Comparison of ENCODE assay signal across 8 cellular contexts in the genomic region with DNA sequence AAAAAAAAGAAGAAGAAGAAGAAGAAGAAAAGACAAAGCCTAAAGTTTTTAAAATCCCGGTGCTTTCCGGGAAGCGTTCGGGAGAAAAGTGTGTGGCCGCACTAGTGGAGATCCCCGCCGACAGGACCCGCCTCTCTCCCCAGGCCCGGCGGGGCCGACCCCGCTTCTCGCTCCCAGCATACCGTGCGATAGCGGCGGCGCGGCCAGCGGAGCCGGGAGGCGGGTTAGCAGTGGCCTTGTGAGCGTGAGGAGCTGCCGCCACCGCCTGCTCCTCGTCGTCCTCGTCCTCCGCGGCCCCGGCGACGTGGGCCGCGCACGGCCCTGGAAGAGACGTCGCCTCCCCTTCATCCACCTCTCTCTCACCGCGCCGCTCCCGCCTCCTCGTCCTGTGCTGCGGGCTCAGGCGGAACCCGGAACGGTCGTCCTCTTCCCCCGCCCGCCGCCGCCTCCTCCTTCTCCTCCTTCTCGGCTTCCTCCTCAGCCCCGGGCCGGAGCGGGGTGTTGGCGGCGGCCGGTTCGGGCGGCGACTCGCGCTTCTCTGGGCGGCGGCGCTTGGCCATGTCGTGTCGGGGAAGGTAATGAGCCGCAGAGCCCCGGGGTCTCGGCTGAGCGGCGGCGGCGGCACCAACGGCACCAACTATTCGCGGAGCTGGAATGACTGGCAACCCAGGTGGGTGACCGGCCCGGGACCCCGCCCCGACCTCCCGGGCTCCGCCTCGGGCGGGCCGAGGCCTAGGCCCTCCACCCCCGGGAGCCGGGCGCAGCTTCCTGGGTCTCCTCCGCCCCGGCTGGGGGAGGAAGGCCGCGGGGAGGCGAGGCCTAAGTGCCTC.
DNase-seq lines count a peak whose midpoint lies in the region; TF ChIP-seq lines count a peak whose summit lies in the region.
"Not testable (repeated sequence)": the region's sequence is repeated elsewhere in the genome, so short reads cannot be mapped to it uniquely, and the experiment has no call there.

No MANE protein-coding gene starts in this region.

- not testable (repeated sequence) for H3K23me2 ChIP-seq in H9 (ENCODE audit: insufficient read length, low read depth, low read length, poor library complexity, severe bottlenecking)

- H3K4ac ChIP-seq in H9 (ENCODE audit: low read depth, low read length), result not testable (repeated sequence)

- H2BK120ac ChIP-seq in H9 (ENCODE audit: low read depth, low read length, poor library complexity, severe bottlenecking), result not testable (repeated sequence)

- not testable (repeated sequence) for H3K27me3 ChIP-seq in H9 (ENCODE audit: insufficient read depth, low read length); Loucy (ENCODE audit: insufficient read depth, low read length, poor library complexity, severe bottlenecking); neural cell (ENCODE audit: insufficient read depth, low read depth, low read length)

- H3T11ph ChIP-seq in H9 (ENCODE audit: low read length), result not testable (repeated sequence)

- not testable (repeated sequence) for TF ChIP-seq CTCF in H9 (conservative IDR thresholded peaks at IDR 0.05); Loucy (conservative IDR thresholded peaks at IDR 0.05; ENCODE audit: low read length); neural cell (IDR thresholded peaks at IDR 0.05; ENCODE audit: poor library complexity, severe bottlenecking)

- not testable (repeated sequence) for H3K56ac ChIP-seq in H9 (ENCODE audit: insufficient read length, low read depth, low read length)

- peak overlapping the region; percentile 93; the same call in 1 of the 2 replicates for H3K14ac ChIP-seq in H9 (ENCODE audit: insufficient read depth, low read length)

- H2BK5ac ChIP-seq in H9 (ENCODE audit: insufficient read length, low read length), result not testable (repeated sequence)

- not testable (repeated sequence) for H2AK5ac ChIP-seq in H9 (ENCODE audit: insufficient read length, low read length)

- H3K4me1 ChIP-seq in H9 (ENCODE audit: insufficient read depth, low read length); Loucy (ENCODE audit: insufficient read depth, low read length, poor library complexity, severe bottlenecking): not testable (repeated sequence)

- not testable (repeated sequence) for H3K4me1 Mint-ChIP-seq in H9; activated naive CD4-positive, alpha-beta T cell treated with anti-CD3 and anti-CD28 coated beads for 36 hours (ENCODE audit: low read depth)

- not testable (repeated sequence) for H4K91ac ChIP-seq in H9 (ENCODE audit: insufficient read length, low read depth, low read length)

- CTCF ChIA-PET in activated naive CD4-positive, alpha-beta T cell treated with anti-CD3 and anti-CD28 coated beads for 36 hours (lab: Charles Lee), result not testable (repeated sequence)

- H4K20me1 ChIP-seq in H9 (ENCODE audit: control insufficient read depth, insufficient read depth, insufficient read length); Loucy (ENCODE audit: insufficient read depth, low read length, poor library complexity, severe bottlenecking); neural cell (ENCODE audit: insufficient read depth): not testable (repeated sequence)

- not testable (repeated sequence) for H3K9me2 ChIP-seq in Loucy (replicated peaks; ENCODE audit: low read depth, low read length); neural cell (ENCODE audit: insufficient read depth, low read length)

- H3K23ac ChIP-seq in H9 (ENCODE audit: insufficient read length, low read depth, low read length), result not testable (repeated sequence)

- peak overlapping the region; percentile 97 to 98 (median 97); a peak in 6 of 7 replicates for H3K27ac Mint-ChIP-seq in H9
- H3K27ac Mint-ChIP-seq in activated naive CD4-positive, alpha-beta T cell treated with anti-CD3 and anti-CD28 coated beads for 36 hours, result peak overlapping the region; percentile 95

- not testable (repeated sequence) for H3K9me3 ChIP-seq in H9 (ENCODE audit: control insufficient read depth, low read depth, low read length); Loucy (ENCODE audit: insufficient read depth, low read depth, low read length); neural cell (ENCODE audit: low read length)

- not testable (repeated sequence) for TF ChIP-seq RAD21 in neural cell (conservative IDR thresholded peaks at IDR 0.05)

- H3K36me3 ChIP-seq in Loucy (ENCODE audit: insufficient read depth, low read length); neural cell (ENCODE audit: insufficient read depth, low read length): not testable (repeated sequence)

- not testable (repeated sequence) for H4K8ac ChIP-seq in H9 (replicated peaks; ENCODE audit: insufficient read length, low read depth, low read length)

- H3K9me3 Mint-ChIP-seq in H9; activated naive CD4-positive, alpha-beta T cell treated with anti-CD3 and anti-CD28 coated beads for 36 hours: not testable (repeated sequence)

- intact Hi-C loops in activated naive CD4-positive, alpha-beta T cell treated with anti-CD3 and anti-CD28 coated beads for 36 hours (cut with micrococcal nuclease), result not testable (repeated sequence)

- not testable (repeated sequence) for H3K79me2 ChIP-seq in H9 (ENCODE audit: insufficient read depth, low read length); Loucy (ENCODE audit: insufficient read depth, low read length); neural cell (replicated peaks; ENCODE audit: insufficient read depth, low read length)

- not testable (repeated sequence) for TF ChIP-seq EP300 in neural cell (conservative IDR thresholded peaks at IDR 0.05; ENCODE audit: poor library complexity, severe bottlenecking)

- H2BK12ac ChIP-seq in H9 (ENCODE audit: insufficient read length, low read depth, low read length), result not testable (repeated sequence)

- no CpG with 5 or more reads among the region's 96 CpGs for WGBS in H9 (ENCODE audit: extremely low coverage, insufficient read length, low lambda C conversion rate)

- not testable (repeated sequence) for H2BK20ac ChIP-seq in H9 (ENCODE audit: low read depth, low read length, poor library complexity, severe bottlenecking)

- not testable (repeated sequence) for H3F3A ChIP-seq in Loucy (ENCODE audit: low read depth); neural cell (ENCODE audit: insufficient read depth, low read length, poor library complexity, severe bottlenecking)

- DNase-seq in ELR (ENCODE audit: low read depth) (peak; percentile 72), H9 (peak; percentile 71), SK-N-DZ (ENCODE audit: low spot score) (peak; percentile 76), foreskin melanocyte (peak; percentile 67)
- DNase-seq in activated naive CD4-positive, alpha-beta T cell treated with anti-CD3 and anti-CD28 coated beads for 36 hours, result peak; percentile 85
- DNase-seq in stimulated activated naive CD4-positive, alpha-beta T cell treated with Interleukin-2 at 50 U/mL for 16 hours (lab: John Stamatoyannopoulos, UW), result peak; percentile 75

- H3K27ac ChIP-seq in H9 (ENCODE audit: insufficient read length, low read depth, low read length), result not testable (repeated sequence)
- peak overlapping the region; percentile 69 for H3K27ac ChIP-seq in neural cell (ENCODE audit: low read length)

- H3K4me3 Mint-ChIP-seq in H9, result peak overlapping the region; percentile 93 to 95
- H3K4me3 Mint-ChIP-seq in activated naive CD4-positive, alpha-beta T cell treated with anti-CD3 and anti-CD28 coated beads for 36 hours, result peak overlapping the region; percentile 89

- H2BK15ac ChIP-seq in H9 (ENCODE audit: low read depth, low read length), result not testable (repeated sequence)

- H3K18ac ChIP-seq in H9 (ENCODE audit: insufficient read length, low read depth, low read length), result peak overlapping the region; percentile 90

- H3K27me3 Mint-ChIP-seq in H9 (ENCODE audit: low read depth); activated naive CD4-positive, alpha-beta T cell treated with anti-CD3 and anti-CD28 coated beads for 36 hours (ENCODE audit: low read depth): not testable (repeated sequence)

- H3K9ac ChIP-seq in H9 (ENCODE audit: extremely low read depth, insufficient read length, low read length), result peak overlapping the region; percentile 64
- peak overlapping the region; percentile 73 for H3K9ac ChIP-seq in Loucy (ENCODE audit: low read depth, low read length, poor library complexity, severe bottlenecking)
- H3K9ac ChIP-seq in neural cell (ENCODE audit: low read length), result peak overlapping the region; percentile 75

- H3K4me2 ChIP-seq in H9 (ENCODE audit: insufficient read depth, insufficient read length, low read length), result peak overlapping the region; percentile 29
- H3K4me2 ChIP-seq in Loucy (ENCODE audit: low read depth, low read length, poor library complexity, severe bottlenecking), result peak overlapping the region; percentile 46
- not testable (repeated sequence) for H3K4me2 ChIP-seq in neural cell (ENCODE audit: low read length)

- H4K5ac ChIP-seq in H9 (ENCODE audit: insufficient read length, low read depth, low read length), result not testable (repeated sequence)

- H3K36me3 Mint-ChIP-seq in H9 (ENCODE audit: insufficient read depth in 1 of 3, low read depth in 3 of 3); activated naive CD4-positive, alpha-beta T cell treated with anti-CD3 and anti-CD28 coated beads for 36 hours (ENCODE audit: low read depth): not testable (repeated sequence)

- not testable (repeated sequence) for H2AFZ ChIP-seq in H9 (ENCODE audit: low read length)
- peak overlapping the region; percentile 83 for H2AFZ ChIP-seq in Loucy (ENCODE audit: low read length)
- H2AFZ ChIP-seq in neural cell (ENCODE audit: low read depth, low read length), result peak overlapping the region; percentile 33

- H3K4me3 ChIP-seq in Loucy (ENCODE audit: low read length, poor library complexity, severe bottlenecking) (peak overlapping the region; percentile 90), neural cell (ENCODE audit: low read length) (peak overlapping the region; percentile 74)

- H3K79me1 ChIP-seq in H9 (ENCODE audit: insufficient read depth, low read depth, low read length, poor library complexity, severe bottlenecking), result not testable (repeated sequence)

TF ChIP-seq in neural cell, 6 proteins besides CTCF, POLR2A, EP300 and RAD21:
- TF ChIP-seq POLR2AphosphoS5 (IDR thresholded peaks at IDR 0.05), result peak; percentile 49
- TF ChIP-seq TAF1 (IDR thresholded peaks at IDR 0.05; ENCODE audit: low read depth), result peak; percentile 31
- peak; percentile 20 for TF ChIP-seq SMC3 (conservative IDR thresholded peaks at IDR 0.05; ENCODE audit: poor library complexity)
- TF ChIP-seq MXI1 (conservative IDR thresholded peaks at IDR 0.05; ENCODE audit: poor library complexity, severe bottlenecking), result peak; percentile 54
